8 cellular contexts compared by ENCODE assay signal in genomic region chr10:59991661-59992060, GRCh38.
DNase-seq lines count a peak whose midpoint lies in the region; ATAC-seq, FAIRE-seq and TF ChIP-seq lines count a peak whose summit lies in the region.

No MANE protein-coding gene starts in this region.

- H3K4me3 Mint-ChIP-seq in memory B cell: peak overlapping the region; percentile 90

- no peak for TF ChIP-seq EP300 in K562 (IDR thresholded peaks at IDR 0.05; ENCODE audit: low read length)

- no peak overlapping the region for H3K9ac ChIP-seq in K562 (ENCODE audit: insufficient read depth in 1 of 2, low read depth in 2 of 2, low read length in 2 of 2)

- peak overlapping the region; percentile 81 for H3K27ac Mint-ChIP-seq in memory B cell

- H3K27ac ChIP-seq in K562 (ENCODE audit: extremely low read depth, low read depth, low read length): no peak overlapping the region

- DNase-seq in DMS 273 treated with DMSO at 0.1 percent for 48 hours (lab: John Stamatoyannopoulos, UW): peak; percentile 55
- DNase-seq in NCI-H2227 (lab: John Stamatoyannopoulos, UW; ENCODE audit: unreplicated experiment): peak; percentile 55
- DNase-seq in K562 (ENCODE audit: extremely low read depth in 1 of 4, low spot score in 3 of 4): peak in 1 of 4 experiments; percentile 19
- peak in 1 of 2 donors; percentile 14 for DNase-seq in memory B cell (ENCODE audit: low spot score in 2 of 2)
- no peak for DNase-seq in NK-92 treated with Interleukin-12 subunit alpha and Interleukin-12 subunit beta, amount 100 ng/mL, for 24 hours (lab: John Stamatoyannopoulos, UW)
- no peak for DNase-seq in AG08395 (ENCODE audit: low spot score)
- no peak for DNase-seq in GM12892 (ENCODE audit: insufficient read length)

- H3K36me3 ChIP-seq in K562 (ENCODE audit: control insufficient read depth, insufficient read depth, low read length): no peaks in the 10 kb centered on the region

- no peak overlapping the region for H3K4me3 ChIP-seq in K562

- H3K36me3 Mint-ChIP-seq in memory B cell: no peaks in the 10 kb centered on the region

- H3K9me1 ChIP-seq in K562 (ENCODE audit: control insufficient read depth, insufficient read depth, low read length): no peaks in the 10 kb centered on the region

- H3K9me3 ChIP-seq in K562 (replicated peaks; ENCODE audit: control insufficient read depth, insufficient read depth, low read depth, low read length): no peaks in the 10 kb centered on the region

- H2AFZ ChIP-seq in K562 (ENCODE audit: low read depth, low read length): no peak overlapping the region

- H3K27me3 ChIP-seq in K562 (ENCODE audit: control insufficient read depth in 2 of 2, insufficient read depth in 2 of 2, low read length in 2 of 2): no peaks in the 10 kb centered on the region; a peak in 1 of 5 replicates

- TF ChIP-seq POLR2A in K562 (conservative IDR thresholded peaks at IDR 0.05) (no peak), GM12892 (IDR thresholded peaks at IDR 0.05; ENCODE audit: low read depth, low read length) (no peak)

- POLR2A ChIA-PET in K562 (lab: Yijun Ruan, JAX): interaction anchor here (1.0 to 1.3 kb wide), 2 partner anchors 10 to 12 kb away, joined by 3 to 4 read pairs; no protein-coding TSS in a partner anchor

- no peaks in the 10 kb centered on the region for H4K20me1 ChIP-seq in K562 (replicated peaks; ENCODE audit: control insufficient read depth, insufficient read depth, low read length)

- no peaks in the 10 kb centered on the region for H3K79me2 ChIP-seq in K562 (ENCODE audit: control insufficient read depth, insufficient read depth, low read length)

- H3K4me1 ChIP-seq in K562 (replicated peaks in 1 of 2; ENCODE audit: control insufficient read depth in 2 of 2, insufficient read depth in 2 of 2, low read length in 2 of 2): no peaks in the 10 kb centered on the region

- intact Hi-C loops in K562 (cut with micrococcal nuclease): no loop called here

- no peak for TF ChIP-seq RAD21 in K562 (CRISPR knock-in tag; conservative IDR thresholded peaks at IDR 0.05 in 1 of 2, IDR thresholded peaks at IDR 0.05 in 1 of 2)

- peaks cover 5% of the 10 kb centered on the region for H3K4me1 Mint-ChIP-seq in memory B cell

- H3K27me3 Mint-ChIP-seq in memory B cell: peaks cover 2% of the 10 kb centered on the region

- in situ Hi-C loops in K562 (cut with MboI): no loop called here

- peak; percentile 6 for FAIRE-seq in K562 (lab: Jason Lieb, UNC)
- FAIRE-seq in GM12892 (lab: Jason Lieb, UNC): no peak

- no peaks in the 10 kb centered on the region for H3K9me3 Mint-ChIP-seq in memory B cell

- CTCF ChIA-PET in K562 (lab: Yijun Ruan, JAX; ENCODE audit: low intra/inter-chr PET ratio): no interaction called here

- H3K4me2 ChIP-seq in K562 (ENCODE audit: insufficient read depth, low read length): no peak overlapping the region

- no peak for TF ChIP-seq CTCF in K562 (IDR thresholded peaks at IDR 0.05 in 2 of 3, conservative IDR thresholded peaks at IDR 0.05 in 1 of 3; ENCODE audit: insufficient read depth in 2 of 3, low read depth in 1 of 3, low read length in 3 of 3)

- ATAC-seq in HG02610 (IDR thresholded peaks at IDR 0.05; ENCODE audit: unreplicated experiment): peak; percentile 79
- ATAC-seq in K562: peak; percentile 32; the same call in 1 of the 3 replicates
- peak; percentile 95 for ATAC-seq in memory B cell (ENCODE audit: low read depth)

- BruUV-seq in K562 (replicated peaks; lab: Mats Ljungman, UMichigan): no TSS peak

- WGBS in K562 (ENCODE audit: insufficient coverage, low coverage, missing lambda C conversion rate): 0% methylated on average over 3 of the region's 3 CpGs

TF ChIP-seq in K562, 482 proteins besides CTCF, POLR2A, EP300 and RAD21:
- TF ChIP-seq RFX1 (IDR thresholded peaks at IDR 0.05) (peak; percentile 90), SAP30 (IDR thresholded peaks at IDR 0.05; ENCODE audit: borderline replicate concordance, insufficient read depth, low read depth, low read length, poor library complexity, severe bottlenecking) (no peak)
TF ChIP-seq in K562: peak in this region for 1.

Comparison
In these comparisons a context has a peak if more than half of its experiments do, and no peak if none do; other contexts are left out.
1. DNase-seq: peak in DMS 273 treated with DMSO at 0.1 percent for 48 hours (single experiment) and NCI-H2227 (single experiment); none in NK-92 treated with Interleukin-12 subunit alpha and Interleukin-12 subunit beta, amount 100 ng/mL, for 24 hours (single experiment), AG08395 (single experiment) and GM12892 (single experiment).
2. ATAC-seq: peak in every context shown above with its lines; median percentile 95 in memory B cell; 79 in HG02610; 32 in K562.